25 cellular contexts compared by ENCODE assay signal in the genomic region with DNA sequence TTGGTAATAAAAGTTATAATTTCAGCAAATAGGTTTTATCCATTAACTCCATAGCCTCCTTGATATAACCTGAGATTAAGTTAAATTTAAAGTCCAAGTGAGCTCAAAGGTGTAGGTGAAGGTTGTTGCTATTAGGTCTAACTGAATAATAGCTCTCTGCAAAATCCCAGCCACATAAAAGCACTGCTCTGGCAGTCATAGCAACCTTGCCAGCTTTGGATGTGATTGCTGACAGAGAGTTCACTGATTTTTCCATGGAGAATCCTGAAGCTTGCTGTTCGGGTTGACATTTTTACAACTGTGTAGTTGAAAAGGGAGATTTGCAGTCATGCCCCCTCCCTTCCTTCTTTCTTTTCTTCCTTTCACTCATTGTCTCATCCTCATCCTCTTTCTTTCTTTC.
"Had no signal": no experiment of that assay in that cellular context is flagged by ENCODE, and none has a peak within 500 bp of the region (broad histone marks: within the 10 kb centered on the region; RNA-seq: fewer than 3 reads in every experiment).

No MANE protein-coding gene starts in this region.

- H3K27me3 ChIP-seq: dorsolateral prefrontal cortex, pancreas, right lobe of liver, suprapubic skin, transverse colon, upper lobe of right lung, uterus had no signal

- DNase-seq: dorsolateral prefrontal cortex; effector CD4-positive, alpha-beta T cell; immature natural killer cell; islet precursor cell; kidney glomerular epithelial cell; left colon; left ventricle myocardium superior; lower lobe of right lung; mucosa of descending colon; naive B cell; occipital lobe; pancreas; right lobe of liver; stimulated activated CD4-positive, alpha-beta T cell treated with anti-CD3 and anti-CD28 coated beads, Interleukin-12 subunit alpha, Interleukin-12 subunit beta, amount 100 ng/mL, for 4 hours; stimulated activated CD4-positive, alpha-beta T cell treated with anti-CD3 and anti-CD28 coated beads, Interleukin-1b, Interleukin-23, amount 100 ng/mL, for 48 hours; stimulated activated CD4-positive, alpha-beta T cell treated with anti-CD3 and anti-CD28 coated beads, Interleukin-4, amount 100 ng/mL, for 1 hour; stimulated activated CD8-positive, alpha-beta memory T cell treated with anti-CD3 and anti-CD28 coated beads, Interleukin-4, amount 100 ng/mL, for 48 hours; stimulated activated naive CD4-positive, alpha-beta T cell; stimulated activated naive CD8-positive, alpha-beta T cell treated with anti-CD3 and anti-CD28 coated beads, Interleukin-15, amount 100 ng/mL, for 72 hours; transverse colon; upper lobe of right lung; uterus had no signal

- H3K27ac ChIP-seq: dorsolateral prefrontal cortex, lower lobe of right lung, pancreas, right lobe of liver, suprapubic skin, transverse colon, upper lobe of right lung, uterus had no signal

- H3K36me3 ChIP-seq: lower lobe of right lung, pancreas, right lobe of liver, suprapubic skin, transverse colon, upper lobe of right lung, uterus had no signal

- H3K27ac Mint-ChIP-seq: immature natural killer cell; naive B cell; natural killer cell treated with Interleukin-12 subunit alpha and Interleukin-12 subunit beta and Interleukin-15 and Interleukin-18, amount 100 ng/mL, for 72 hours; stimulated activated naive CD8-positive, alpha-beta T cell treated with anti-CD3 and anti-CD28 coated beads, Interleukin-15, amount 100 ng/mL, for 72 hours had no signal

- H3K4me3 ChIP-seq: dorsolateral prefrontal cortex, lower lobe of right lung, mucosa of descending colon, pancreas, right lobe of liver, smooth muscle cell, suprapubic skin, transverse colon, upper lobe of right lung, uterus had no signal

- H3K9me3 ChIP-seq: lower lobe of right lung, mucosa of descending colon, pancreas, right lobe of liver, suprapubic skin, transverse colon, upper lobe of right lung, uterus had no signal

- H3K27me3 Mint-ChIP-seq: naive B cell; natural killer cell treated with Interleukin-12 subunit alpha and Interleukin-12 subunit beta and Interleukin-15 and Interleukin-18, amount 100 ng/mL, for 72 hours; stimulated activated naive CD8-positive, alpha-beta T cell treated with anti-CD3 and anti-CD28 coated beads, Interleukin-15, amount 100 ng/mL, for 72 hours had no signal

- H3K4me2 ChIP-seq: smooth muscle cell had no signal

- H3K4me1 Mint-ChIP-seq: immature natural killer cell; naive B cell; stimulated activated naive CD8-positive, alpha-beta T cell treated with anti-CD3 and anti-CD28 coated beads, Interleukin-15, amount 100 ng/mL, for 72 hours had no signal

- H3K36me3 Mint-ChIP-seq: naive B cell had no signal

- H3K4me3 Mint-ChIP-seq: immature natural killer cell; naive B cell; natural killer cell treated with Interleukin-12 subunit alpha and Interleukin-12 subunit beta and Interleukin-15 and Interleukin-18, amount 100 ng/mL, for 72 hours; stimulated activated naive CD8-positive, alpha-beta T cell treated with anti-CD3 and anti-CD28 coated beads, Interleukin-15, amount 100 ng/mL, for 72 hours had no signal
